In genomic region chr7:135877799-135878198, GRCh38 we compare ENCODE assay signal across 12 cellular contexts.
DNase-seq lines count a peak whose midpoint lies in the region; ATAC-seq and TF ChIP-seq lines count a peak whose summit lies in the region.
"Had no signal": no experiment of that assay in that cellular context is flagged by ENCODE, and none has a peak within 500 bp of the region (broad histone marks: within the 10 kb centered on the region; RNA-seq: fewer than 3 reads in every experiment).

No MANE protein-coding gene starts in this region.

- H3K36me3 ChIP-seq in suprapubic skin, result no peaks in the 10 kb centered on the region
- no peaks in the 10 kb centered on the region for H3K36me3 ChIP-seq in A673 (ENCODE audit: insufficient read depth, low read length, poor library complexity, severe bottlenecking)

- DNase-seq in NCI-H82 (lab: John Stamatoyannopoulos, UW), result peak; percentile 64
- DNase-seq in NCI-H82 treated with DMSO at 0.1 percent for 48 hours (lab: John Stamatoyannopoulos, UW; ENCODE audit: unreplicated experiment), result no peak
- peak; percentile 56 for DNase-seq in NCI-H146 (lab: John Stamatoyannopoulos, UW)
- DNase-seq in epithelial cell of prostate (ENCODE audit: low read depth, low spot score), result peak; percentile 95
- no peak for DNase-seq in suprapubic skin (ENCODE audit: low spot score in 2 of 2)
- DNase-seq in cerebellar nuclear complex (lab: John Stamatoyannopoulos, UW), result no peak
- no peak for DNase-seq in A673 (ENCODE audit: low spot score)
- DNase-seq: activated effector memory CD4-positive, alpha-beta T cell treated with Interleukin-2 at 50 U/mL for 16 hours; KG1; stimulated activated naive CD8-positive, alpha-beta T cell treated with anti-CD3 and anti-CD28 coated beads, Interleukin-15, amount 100 ng/mL, for 72 hours; T-cell had no signal

- H3K27me3 ChIP-seq in suprapubic skin, result no peaks in the 10 kb centered on the region
- H3K27me3 ChIP-seq in A673 (replicated peaks; ENCODE audit: insufficient read depth, low read depth, low read length, poor library complexity), result no peaks in the 10 kb centered on the region

- TF ChIP-seq CTCF in suprapubic skin (IDR thresholded peaks at IDR 0.05) (no peak), A673 (conservative IDR thresholded peaks at IDR 0.05; ENCODE audit: low read depth, low read length) (no peak)

- no peak for TF ChIP-seq EP300 in suprapubic skin (IDR thresholded peaks at IDR 0.05)

- intact Hi-C loops in A673 (cut with micrococcal nuclease; ENCODE audit: unreplicated experiment), result no loop called here

- WGBS in suprapubic skin, result 24% methylated on average over 5 of the region's 5 CpGs

- CTCF ChIA-PET in A673 (lab: Charles Lee), result no interaction called here

- ATAC-seq in activated CD4-positive, CD25-positive, alpha-beta regulatory T cell treated with anti-CD3 and anti-CD28 coated beads, Interleukin-2, amount 50 U/mL, for 24 hours, result no peak
- ATAC-seq: stimulated activated naive CD8-positive, alpha-beta T cell treated with anti-CD3 and anti-CD28 coated beads, Interleukin-15, amount 100 ng/mL, for 72 hours; T-cell had no signal

- H3K9me3 ChIP-seq in suprapubic skin (no peaks in the 10 kb centered on the region), A673 (ENCODE audit: low read depth, low read length, poor library complexity, severe bottlenecking) (no peaks in the 10 kb centered on the region)

- TF ChIP-seq POLR2A in suprapubic skin (IDR thresholded peaks at IDR 0.05), result no peak

- H3K4me3 ChIP-seq in suprapubic skin (no peak overlapping the region), A673 (ENCODE audit: low read depth, low read length, poor library complexity, severe bottlenecking) (no peak overlapping the region)

- H3K4me1 ChIP-seq in suprapubic skin, result peaks cover 14% of the 10 kb centered on the region
- no peaks in the 10 kb centered on the region for H3K4me1 ChIP-seq in A673 (ENCODE audit: insufficient read depth, low read length, poor library complexity, severe bottlenecking)

- POLR2A ChIA-PET in A673 (lab: Charles Lee; ENCODE audit: low non-redundant PET), result no interaction called here

- H3K27ac ChIP-seq in epithelial cell of prostate (peak overlapping the region; percentile 59), suprapubic skin (peak overlapping the region; percentile 52), A673 (ENCODE audit: low read depth, low read length, poor library complexity, severe bottlenecking) (no peak overlapping the region)

- BruUV-seq in A673 (replicated peaks; lab: Mats Ljungman, UMichigan), result no TSS peak

Comparison
In these comparisons a context has a peak if more than half of its experiments do, and no peak if none do; other contexts are left out.
1. DNase-seq: peak in NCI-H82 (single experiment), NCI-H146 (single experiment) and epithelial cell of prostate (single experiment); none in NCI-H82 treated with DMSO at 0.1 percent for 48 hours (single experiment), suprapubic skin (0 of 2), cerebellar nuclear complex (0 of 2) and A673 (single experiment).